ENCODE assay signal across 8 cellular contexts in the genomic region with DNA sequence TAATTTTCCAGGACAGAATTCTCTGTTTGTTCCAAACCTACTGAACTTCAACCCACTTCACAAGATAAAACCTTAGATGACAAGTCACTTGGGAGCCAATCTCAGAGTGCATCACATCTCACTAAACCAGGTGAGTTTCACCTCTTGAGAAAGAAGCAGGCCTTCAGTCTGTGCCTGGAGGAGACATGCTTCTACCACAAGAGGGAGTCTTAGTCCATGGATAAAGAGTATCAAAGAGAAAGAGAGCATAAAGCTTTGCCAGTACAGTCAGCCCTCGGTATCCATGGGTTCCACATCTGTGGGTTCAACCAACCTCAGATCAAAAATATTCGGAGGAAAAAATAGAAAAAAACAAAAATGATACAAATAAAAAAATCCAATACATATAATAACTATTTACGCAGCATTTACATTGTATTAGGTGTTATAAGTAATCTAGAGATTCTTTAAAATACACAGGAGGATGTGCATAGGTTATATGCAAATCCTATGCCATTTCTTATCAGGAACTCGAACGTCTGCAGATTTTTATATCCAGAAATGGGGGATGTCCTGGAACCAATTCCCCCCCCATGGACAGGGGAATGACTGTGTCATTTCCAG. TPM values are rescaled to one million over a fixed set of nuclear protein-coding genes. Genes with fewer than 3 reads are reported as not detected.
DNase-seq lines count a peak whose midpoint lies in the region; ATAC-seq and TF ChIP-seq lines count a peak whose summit lies in the region.

No MANE protein-coding gene starts in this region.

- 51 to 56% (median 55%) methylated on average over 5 of the region's 5 CpGs for WGBS in heart left ventricle, 4 donors
- WGBS in neuronal stem cell (ENCODE audit: extremely low coverage in 2 of 2, insufficient read length in 2 of 2, insufficient replicate concordance in 1 of 2), 2 donors, result no CpG with 5 or more reads among the region's 5 CpGs

- H2BK12ac ChIP-seq in neuronal stem cell (ENCODE audit: low read length), result no peak overlapping the region

- intact Hi-C loops in heart left ventricle (cut with DNase I), result no loop called here
- intact Hi-C loops in posterior cingulate gyrus (cut with DNase I), result no loop called here

- no peak overlapping the region for H4K8ac ChIP-seq in neuronal stem cell (ENCODE audit: low read depth, low read length)

- ATAC-seq in heart left ventricle (peak in 3 of 4 donors; percentile 63 to 72 (median 67)), SK-N-SH treated with all-trans-retinoic acid at 6 μM for 48 hours (peak; percentile 95), esophagus mucosa (peak; percentile 88), HG03135 (IDR thresholded peaks at IDR 0.05; ENCODE audit: unreplicated experiment) (no peak)

- no peaks in the 10 kb centered on the region for H3K9me3 ChIP-seq in heart left ventricle
- H3K9me3 ChIP-seq in right atrium auricular region, result no peaks in the 10 kb centered on the region
- H3K9me3 ChIP-seq in neuronal stem cell (replicated peaks in 1 of 2; ENCODE audit: control insufficient read depth in 2 of 2, insufficient read depth in 1 of 2, low read depth in 1 of 2, low read length in 2 of 2), result no peaks in the 10 kb centered on the region

- DNase-seq in heart left ventricle (no peak), right atrium auricular region (ENCODE audit: low spot score) (no peak), LNCaP clone FGC (ENCODE audit: low read depth) (peak; percentile 32), neuronal stem cell (ENCODE audit: low spot score) (peak; percentile 14), posterior cingulate gyrus (no peak)

- H3K23ac ChIP-seq in neuronal stem cell (ENCODE audit: low read depth, low read length, poor library complexity), result no peak overlapping the region

- no peak overlapping the region for H3K14ac ChIP-seq in neuronal stem cell (ENCODE audit: low read length)

- H3K4ac ChIP-seq in neuronal stem cell (ENCODE audit: low read length), result no peak overlapping the region

- H3K79me1 ChIP-seq in neuronal stem cell (ENCODE audit: low read depth, low read length), result peaks cover 2% of the 10 kb centered on the region

- no peak overlapping the region for H3K18ac ChIP-seq in neuronal stem cell (ENCODE audit: low read length)

- TF ChIP-seq POLR2A in heart left ventricle (IDR thresholded peaks at IDR 0.05), result no peak

- TF ChIP-seq CTCF in heart left ventricle (IDR thresholded peaks at IDR 0.05) (peak; percentile 33 to 66 (median 49)), right atrium auricular region (IDR thresholded peaks at IDR 0.05) (peak in 1 of 2 donors; percentile 63), LNCaP clone FGC (IDR thresholded peaks at IDR 0.05; ENCODE audit: control insufficient read depth, extremely low read depth, insufficient read depth) (peak; percentile 80)

- no peak overlapping the region for H3K9ac ChIP-seq in neuronal stem cell (ENCODE audit: low read depth, low read length, poor library complexity)

- H2BK5ac ChIP-seq in neuronal stem cell (ENCODE audit: low read length), result no peak overlapping the region

- no peak overlapping the region for H3K27ac ChIP-seq in heart left ventricle
- H3K27ac ChIP-seq in right atrium auricular region, result no peak overlapping the region
- no peak overlapping the region for H3K27ac ChIP-seq in neuronal stem cell (replicated peaks; ENCODE audit: low read length)

- H2AFZ ChIP-seq in neuronal stem cell (ENCODE audit: low read length), result no peak overlapping the region

- no peak overlapping the region for H2BK120ac ChIP-seq in neuronal stem cell (ENCODE audit: low read depth, low read length)

- no peak overlapping the region for H2BK15ac ChIP-seq in neuronal stem cell (ENCODE audit: low read length)

- no peak overlapping the region for H4K91ac ChIP-seq in neuronal stem cell (ENCODE audit: low read depth, low read length, poor library complexity)

- H3K4me3 ChIP-seq in heart left ventricle, result no peak overlapping the region
- no peak overlapping the region for H3K4me3 ChIP-seq in right atrium auricular region
- no peak overlapping the region for H3K4me3 ChIP-seq in LNCaP clone FGC (ENCODE audit: low read depth, low read length)
- no peak overlapping the region for H3K4me3 ChIP-seq in neuronal stem cell (ENCODE audit: low read length in 2 of 2)

- H3K4me2 ChIP-seq in neuronal stem cell (ENCODE audit: insufficient read depth, low read length, poor library complexity, severe bottlenecking), result no peak overlapping the region

- H3K27me3 ChIP-seq in heart left ventricle (no peaks in the 10 kb centered on the region), right atrium auricular region (no peaks in the 10 kb centered on the region), neuronal stem cell (ENCODE audit: control insufficient read depth in 3 of 3, insufficient read depth in 3 of 3, low read depth in 1 of 3, low read length in 3 of 3) (no peaks in the 10 kb centered on the region)

- no peak overlapping the region for H2AK5ac ChIP-seq in neuronal stem cell (ENCODE audit: low read depth, low read length)

- peaks cover 0 to 98% (median 81%) of the 10 kb centered on the region in 9 donors for H3K36me3 ChIP-seq in heart left ventricle
- H3K36me3 ChIP-seq in right atrium auricular region, result peaks cover 29% of the 10 kb centered on the region
- H3K36me3 ChIP-seq in neuronal stem cell (replicated peaks in 1 of 2; ENCODE audit: control insufficient read depth in 2 of 2, insufficient read depth in 2 of 2, low read length in 2 of 2), result peaks cover 15 to 88% of the 10 kb centered on the region in 2 donors

- H3K4me1 ChIP-seq in heart left ventricle (no peaks in the 10 kb centered on the region), right atrium auricular region (no peaks in the 10 kb centered on the region), neuronal stem cell (ENCODE audit: control insufficient read depth in 2 of 2, insufficient read depth in 1 of 2, low read depth in 1 of 2, low read length in 2 of 2) (no peaks in the 10 kb centered on the region)

TF ChIP-seq in SK-N-SH treated with all-trans-retinoic acid at 6 μM for 48 hours, 23 proteins besides CTCF, POLR2A, EP300 and RAD21:
- TF ChIP-seq TCF4 (CRISPR knock-in tag; IDR thresholded peaks at IDR 0.05; ENCODE audit: borderline replicate concordance) (no peak), SNAI2 (CRISPR knock-in tag; IDR thresholded peaks at IDR 0.05) (no peak), ZC3H10 (CRISPR knock-in tag; IDR thresholded peaks at IDR 0.05) (no peak), ZNF565 (CRISPR knock-in tag; conservative IDR thresholded peaks at IDR 0.05; ENCODE audit: low read depth) (no peak), ZNF70 (CRISPR knock-in tag; IDR thresholded peaks at IDR 0.05) (no peak)
- TF ChIP-seq, protein P1, sequence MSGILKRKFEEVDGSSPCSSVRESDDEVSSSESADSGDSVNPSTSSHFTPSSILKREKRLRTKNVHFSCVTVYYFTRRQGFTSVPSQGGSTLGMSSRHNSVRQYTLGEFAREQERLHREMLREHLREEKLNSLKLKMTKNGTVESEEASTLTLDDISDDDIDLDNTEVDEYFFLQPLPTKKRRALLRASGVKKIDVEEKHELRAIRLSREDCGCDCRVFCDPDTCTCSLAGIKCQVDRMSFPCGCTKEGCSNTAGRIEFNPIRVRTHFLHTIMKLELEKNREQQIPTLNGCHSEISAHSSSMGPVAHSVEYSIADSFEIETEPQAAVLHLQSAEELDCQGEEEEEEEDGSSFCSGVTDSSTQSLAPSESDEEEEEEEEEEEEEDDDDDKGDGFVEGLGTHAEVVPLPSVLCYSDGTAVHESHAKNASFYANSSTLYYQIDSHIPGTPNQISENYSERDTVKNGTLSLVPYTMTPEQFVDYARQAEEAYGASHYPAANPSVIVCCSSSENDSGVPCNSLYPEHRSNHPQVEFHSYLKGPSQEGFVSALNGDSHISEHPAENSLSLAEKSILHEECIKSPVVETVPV (CRISPR knock-in tag; IDR thresholded peaks at IDR 0.05), result no peak

RNA-seq across cellular contexts. Expression of a gene that starts 37.7 kb away (rescaled TPM):
- total RNA-seq in heart left ventricle (10 to 100 TPM; 13.4 to 39.1 (median 16.5) TPM), right atrium auricular region (10 to 100 TPM; 35.3 to 39.6 TPM), esophagus mucosa (14.2 TPM)
- 10 to 100 TPM in 1 of 2 donors, 1 to 10 TPM in 1; 9.9 to 24.2 TPM for polyA plus RNA-seq in heart left ventricle
- polyA plus RNA-seq in neuronal stem cell (2013, experiment 1 of 2), result 24.2 TPM
- 24.1 TPM for polyA plus RNA-seq in neuronal stem cell (2013, experiment 2 of 2)

Comparison
In these comparisons a context has a peak if more than half of its experiments do, and no peak if none do; other contexts are left out.
1. DNase-seq: peak in LNCaP clone FGC (single experiment) and neuronal stem cell (single experiment); none in heart left ventricle (0 of 5), right atrium auricular region (single experiment) and posterior cingulate gyrus (0 of 10).